Comparison of ENCODE assay signal across 24 cellular contexts in the genomic region with DNA sequence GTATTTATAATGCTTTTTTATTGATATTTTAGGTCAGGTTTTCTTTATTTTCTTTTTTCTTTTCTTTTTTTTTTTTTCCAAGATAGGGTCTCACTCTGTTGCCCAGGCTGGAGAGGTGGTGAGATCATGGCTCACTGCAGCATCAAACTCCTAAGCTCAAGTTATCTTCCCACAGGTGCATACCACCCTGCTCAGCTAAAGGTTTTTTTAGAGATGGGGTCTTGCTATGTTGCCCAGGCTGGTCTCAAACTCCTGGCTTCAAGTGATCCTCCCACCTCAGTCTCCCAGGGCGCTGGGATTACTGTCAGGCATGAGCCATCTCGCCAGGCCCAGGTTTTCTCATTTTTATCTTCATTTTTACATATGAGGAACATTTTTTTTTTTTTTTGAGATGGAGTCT. TPM values are rescaled to one million over a fixed set of nuclear protein-coding genes. Genes with fewer than 3 reads are reported as not detected.
DNase-seq lines count a peak whose midpoint lies in the region; ATAC-seq and TF ChIP-seq lines count a peak whose summit lies in the region.
"Had no signal": no experiment of that assay in that cellular context is flagged by ENCODE, and none has a peak within 500 bp of the region (broad histone marks: within the 10 kb centered on the region; RNA-seq: fewer than 3 reads in every experiment).

No MANE protein-coding gene starts in this region.

- WGBS in mammary epithelial cell (ENCODE audit: low coverage, missing lambda C conversion rate): 72% methylated on average over 2 of the region's 2 CpGs
- 77 to 100% (median 100%) methylated on average over 2 of the region's 2 CpGs for WGBS in psoas muscle, 3 donors

- no peaks in the 10 kb centered on the region for H3K27me3 ChIP-seq in mammary epithelial cell (ENCODE audit: insufficient read depth, low read length)
- H3K27me3 ChIP-seq in PC-9 (ENCODE audit: insufficient read depth, low read depth): no peaks in the 10 kb centered on the region
- no peaks in the 10 kb centered on the region for H3K27me3 ChIP-seq in neural progenitor cell
- no peaks in the 10 kb centered on the region for H3K27me3 ChIP-seq in psoas muscle (ENCODE audit: insufficient read depth in 3 of 3, low read length in 2 of 3)
- H3K27me3 ChIP-seq: gastrocnemius medialis, tibial artery had no signal

- no peak overlapping the region for H3K4me3 ChIP-seq in mammary epithelial cell (replicated peaks in 1 of 3; ENCODE audit: insufficient read depth in 1 of 3, low read depth in 2 of 3, low read length in 3 of 3)
- H3K4me3 ChIP-seq in PC-9: no peak overlapping the region
- H3K4me3 ChIP-seq in neural progenitor cell: no peak overlapping the region
- no peak overlapping the region for H3K4me3 ChIP-seq in psoas muscle
- H3K4me3 ChIP-seq: A549, gastrocnemius medialis, tibial artery had no signal

- H3F3A ChIP-seq in PC-9 (ENCODE audit: insufficient read depth, low read depth): peaks cover 28% of the 10 kb centered on the region; the same call in 1 of the 2 replicates
- H3F3A ChIP-seq in neural progenitor cell (ENCODE audit: low read depth): peaks cover 11% of the 10 kb centered on the region

- intact Hi-C loops in mammary epithelial cell (cut with micrococcal nuclease): loop anchor here (5.0 kb wide), 2 partner anchors 38 to 83 kb away; no protein-coding TSS in a partner anchor
- intact Hi-C loops in MCF 10A (cut with micrococcal nuclease): loop anchor here (10.0 kb wide), 1 partner anchor 86 kb away; no protein-coding TSS in a partner anchor
- intact Hi-C loops in PC-9 (cut with micrococcal nuclease; ENCODE audit: unreplicated experiment): loop anchor here (5.0 kb wide), 1 partner anchor 378 kb away; a partner anchor contains a TSS
- intact Hi-C loops in psoas muscle (cut with DNase I): loop anchor here in 1 of 2 donors (5.0 kb wide), 1 partner anchor 378 kb away; a partner anchor contains a TSS

- H3K79me2 ChIP-seq in mammary epithelial cell (ENCODE audit: insufficient read depth, low read length) (peaks cover 75% of the 10 kb centered on the region), PC-9 (ENCODE audit: low read depth) (peaks cover 75% of the 10 kb centered on the region), neural progenitor cell (ENCODE audit: low read depth) (peaks cover 55% of the 10 kb centered on the region)

- H3K36me3 Mint-ChIP-seq in MCF 10A (ENCODE audit: insufficient read depth, unreplicated experiment) (no peaks in the 10 kb centered on the region), neural progenitor cell (no peaks in the 10 kb centered on the region)
- peaks cover 11% of the 10 kb centered on the region for H3K36me3 Mint-ChIP-seq in central memory CD8-positive, alpha-beta T cell (ENCODE audit: insufficient read depth)

- in situ Hi-C loops in mammary epithelial cell (cut with MboI; ENCODE audit: low sequenced_read_pairs in 2 of 2): no loop called here

- no peaks in the 10 kb centered on the region for H3K9me2 ChIP-seq in PC-9 (ENCODE audit: insufficient read depth)

- H4K20me1 ChIP-seq in mammary epithelial cell (ENCODE audit: insufficient read depth, low read length): no peaks in the 10 kb centered on the region
- H4K20me1 ChIP-seq in PC-9 (ENCODE audit: insufficient read depth): peaks cover 10% of the 10 kb centered on the region
- H4K20me1 ChIP-seq in neural progenitor cell (ENCODE audit: low read depth): peaks cover 18% of the 10 kb centered on the region

- CTCF ChIA-PET in mammary epithelial cell (lab: Charles Lee; ENCODE audit: low non-redundant PET) (interaction anchor here (0.6 kb wide), 1 partner anchor 69 kb away, joined by 5 read pairs; no protein-coding TSS in a partner anchor), MCF 10A (lab: Yijun Ruan, JAX) (interaction anchor here (0.6 to 0.7 kb wide), 2 partner anchors 156 to 433 kb away, joined by 3 to 4 read pairs; no protein-coding TSS in a partner anchor), PC-9 (lab: Charles Lee) (no interaction called here)

- H3K27me3 Mint-ChIP-seq in MCF 10A (ENCODE audit: insufficient read depth, unreplicated experiment) (no peaks in the 10 kb centered on the region), neural progenitor cell (ENCODE audit: insufficient read depth, low read depth) (peaks cover 3% of the 10 kb centered on the region)
- no peaks in the 10 kb centered on the region for H3K27me3 Mint-ChIP-seq in central memory CD8-positive, alpha-beta T cell
- H3K27me3 Mint-ChIP-seq: activated CD4-positive, alpha-beta memory T cell treated with anti-CD3 and anti-CD28 coated beads, Interleukin-2, amount 10 ng/mL, durations not matched to agents 7 days and 5 days had no signal

- H3K36me3 ChIP-seq in mammary epithelial cell (ENCODE audit: insufficient read depth, low read length) (no peaks in the 10 kb centered on the region), PC-9 (ENCODE audit: low read depth) (no peaks in the 10 kb centered on the region; the same call in 1 of the 2 replicates), neural progenitor cell (no peaks in the 10 kb centered on the region), psoas muscle (ENCODE audit: insufficient read depth in 1 of 2, low read depth in 1 of 2) (no peaks in the 10 kb centered on the region)
- H3K36me3 ChIP-seq: gastrocnemius medialis, tibial artery had no signal

- H3K9ac ChIP-seq in mammary epithelial cell (ENCODE audit: insufficient read depth, low read length) (no peak overlapping the region), neural progenitor cell (no peak overlapping the region)

- no peak overlapping the region for H3K4me3 Mint-ChIP-seq in MCF 10A (ENCODE audit: unreplicated experiment)
- H3K4me3 Mint-ChIP-seq in central memory CD8-positive, alpha-beta T cell: peak overlapping the region; percentile 100
- peak overlapping the region; percentile 99 for H3K4me3 Mint-ChIP-seq in neural progenitor cell

- no peak for ATAC-seq in central memory CD8-positive, alpha-beta T cell (replicated peaks; ENCODE audit: extremely low read depth, poor library complexity, severe bottlenecking)
- ATAC-seq in HG02759 (IDR thresholded peaks at IDR 0.05; ENCODE audit: unreplicated experiment) (no peak), psoas muscle (no peak)
- ATAC-seq: A549, gastrocnemius medialis, HCT116, Panc1 had no signal

- TF ChIP-seq CTCF in mammary epithelial cell (conservative IDR thresholded peaks at IDR 0.05 in 1 of 2, IDR thresholded peaks at IDR 0.05 in 1 of 2; ENCODE audit: extremely low read depth in 1 of 2, insufficient read depth in 1 of 2, low read depth in 1 of 2, low read length in 2 of 2) (no peak), MCF 10A (IDR thresholded peaks at IDR 0.05; ENCODE audit: unreplicated experiment) (no peak), PC-9 (conservative IDR thresholded peaks at IDR 0.05) (no peak), neural progenitor cell (IDR thresholded peaks at IDR 0.05) (no peak), psoas muscle (IDR thresholded peaks at IDR 0.05) (no peak)

- peaks cover 10% of the 10 kb centered on the region for H3K4me1 ChIP-seq in mammary epithelial cell (ENCODE audit: insufficient read depth, low read length)
- H3K4me1 ChIP-seq in PC-9 (replicated peaks; ENCODE audit: insufficient read depth): peaks cover 39% of the 10 kb centered on the region
- H3K4me1 ChIP-seq in neural progenitor cell: peaks cover 12% of the 10 kb centered on the region
- peaks cover 11% of the 10 kb centered on the region for H3K4me1 ChIP-seq in psoas muscle

- H3K9me3 ChIP-seq in mammary epithelial cell (replicated peaks; ENCODE audit: insufficient read depth, low read length) (no peaks in the 10 kb centered on the region), PC-9 (ENCODE audit: insufficient read depth, low read depth) (no peaks in the 10 kb centered on the region), neural progenitor cell (ENCODE audit: low read depth) (no peaks in the 10 kb centered on the region), psoas muscle (no peaks in the 10 kb centered on the region)
- H3K9me3 ChIP-seq: A549, gastrocnemius medialis, tibial artery had no signal

- H3K4me2 ChIP-seq in mammary epithelial cell (ENCODE audit: insufficient read depth, low read depth, low read length): peak overlapping the region; percentile 70
- H3K4me2 ChIP-seq in PC-9: peak overlapping the region; percentile 98; the same call in 1 of the 2 replicates
- peak overlapping the region; percentile 82 for H3K4me2 ChIP-seq in neural progenitor cell

- H3K9me3 Mint-ChIP-seq in MCF 10A (ENCODE audit: unreplicated experiment) (no peaks in the 10 kb centered on the region), neural progenitor cell (no peaks in the 10 kb centered on the region)
- no peaks in the 10 kb centered on the region for H3K9me3 Mint-ChIP-seq in central memory CD8-positive, alpha-beta T cell
- H3K9me3 Mint-ChIP-seq: activated CD4-positive, alpha-beta memory T cell treated with anti-CD3 and anti-CD28 coated beads, Interleukin-2, amount 10 ng/mL, durations not matched to agents 7 days and 5 days had no signal

- H3K4me1 Mint-ChIP-seq in MCF 10A (ENCODE audit: insufficient read depth, unreplicated experiment): peaks cover 22% of the 10 kb centered on the region
- H3K4me1 Mint-ChIP-seq in central memory CD8-positive, alpha-beta T cell: peaks cover 41% of the 10 kb centered on the region
- peaks cover 63% of the 10 kb centered on the region for H3K4me1 Mint-ChIP-seq in neural progenitor cell

- dilution Hi-C loops in mammary epithelial cell (cut with HindIII; ENCODE audit: low sequenced_read_pairs): no loop called here

- BruUV-seq in mammary epithelial cell (replicated peaks; lab: Mats Ljungman, UMichigan) (no TSS peak), MCF 10A (replicated peaks; lab: Mats Ljungman, UMichigan) (no TSS peak), PC-9 (replicated peaks; lab: Mats Ljungman, UMichigan) (no TSS peak)

- H2AFZ ChIP-seq in mammary epithelial cell (ENCODE audit: low read depth, low read length) (no peak overlapping the region), PC-9 (no peak overlapping the region), neural progenitor cell (replicated peaks) (no peak overlapping the region)

- H3K27ac Mint-ChIP-seq in MCF 10A (ENCODE audit: low read depth, unreplicated experiment) (no peak overlapping the region), neural progenitor cell (no peak overlapping the region)
- no peak overlapping the region for H3K27ac Mint-ChIP-seq in central memory CD8-positive, alpha-beta T cell (ENCODE audit: low read depth)

- DNase-seq in mammary epithelial cell: no peak
- DNase-seq in MCF 10A (ENCODE audit: unreplicated experiment): no peak
- no peak for DNase-seq in PC-9
- no peak for DNase-seq in central memory CD8-positive, alpha-beta T cell (ENCODE audit: low spot score in 2 of 2)
- no peak for DNase-seq in neural progenitor cell (ENCODE audit: low spot score)
- DNase-seq in psoas muscle: no peak
- no peak for DNase-seq in D341Med (ENCODE audit: low spot score)
- DNase-seq: activated CD4-positive, alpha-beta memory T cell treated with anti-CD3 and anti-CD28 coated beads, Interleukin-2, amount 10 ng/mL, durations not matched to agents 7 days and 5 days; activated gamma-delta T cell; AML-193; cerebellar nuclear complex; gastrocnemius medialis; NCI-H1092; NCI-H187; NCI-H2171 treated with DMSO at 0.1 percent for 48 hours; NCI-H524; NK-92 treated with Interleukin-12 subunit alpha and Interleukin-12 subunit beta, amount 100 ng/mL, for 24 hours; SHP77 treated with DMSO at 0.1 percent for 48 hours; small intestine; tibial artery had no signal

- POLR2A ChIA-PET in MCF 10A (lab: Yijun Ruan, JAX): interaction anchor here (8.2 kb wide), 1 partner anchor 10 kb away, joined by 97 read pairs; no protein-coding TSS in a partner anchor
- POLR2A ChIA-PET in PC-9 (lab: Charles Lee; ENCODE audit: unreplicated experiment): no interaction called here

- H3K27ac ChIP-seq in mammary epithelial cell (ENCODE audit: insufficient read depth, low read depth, low read length): no peak overlapping the region
- no peak overlapping the region for H3K27ac ChIP-seq in PC-9
- H3K27ac ChIP-seq in neural progenitor cell: no peak overlapping the region
- no peak overlapping the region for H3K27ac ChIP-seq in psoas muscle
- H3K27ac ChIP-seq: gastrocnemius medialis had no signal

RNA-seq across cellular contexts. Expression of a gene that starts 3.3 kb away (rescaled TPM):
- 10 to 100 TPM; 18.9 to 23.7 TPM for total RNA-seq in mammary epithelial cell
- 11.3 TPM for polyA plus RNA-seq in mammary epithelial cell
- 9.5 TPM for polyA minus RNA-seq in mammary epithelial cell
- 13.2 and 14.1 TPM in 2 replicates for total RNA-seq in MCF 10A (2022)
- total RNA-seq in PC-9 (2021): 24.4 and 30.9 TPM in 2 replicates
- total RNA-seq in neural progenitor cell (ENCODE audit: low replicate concordance): 14.1 and 18.0 TPM in 2 replicates
- 10 to 100 TPM in 3 of 4 donors, 1 to 10 TPM in 1; 8.1 to 13.1 (median 12.1) TPM for total RNA-seq in psoas muscle
- 1 to 10 TPM; 4.4 to 9.6 (median 5.1) TPM for polyA plus RNA-seq in psoas muscle
